In the genomic region with DNA sequence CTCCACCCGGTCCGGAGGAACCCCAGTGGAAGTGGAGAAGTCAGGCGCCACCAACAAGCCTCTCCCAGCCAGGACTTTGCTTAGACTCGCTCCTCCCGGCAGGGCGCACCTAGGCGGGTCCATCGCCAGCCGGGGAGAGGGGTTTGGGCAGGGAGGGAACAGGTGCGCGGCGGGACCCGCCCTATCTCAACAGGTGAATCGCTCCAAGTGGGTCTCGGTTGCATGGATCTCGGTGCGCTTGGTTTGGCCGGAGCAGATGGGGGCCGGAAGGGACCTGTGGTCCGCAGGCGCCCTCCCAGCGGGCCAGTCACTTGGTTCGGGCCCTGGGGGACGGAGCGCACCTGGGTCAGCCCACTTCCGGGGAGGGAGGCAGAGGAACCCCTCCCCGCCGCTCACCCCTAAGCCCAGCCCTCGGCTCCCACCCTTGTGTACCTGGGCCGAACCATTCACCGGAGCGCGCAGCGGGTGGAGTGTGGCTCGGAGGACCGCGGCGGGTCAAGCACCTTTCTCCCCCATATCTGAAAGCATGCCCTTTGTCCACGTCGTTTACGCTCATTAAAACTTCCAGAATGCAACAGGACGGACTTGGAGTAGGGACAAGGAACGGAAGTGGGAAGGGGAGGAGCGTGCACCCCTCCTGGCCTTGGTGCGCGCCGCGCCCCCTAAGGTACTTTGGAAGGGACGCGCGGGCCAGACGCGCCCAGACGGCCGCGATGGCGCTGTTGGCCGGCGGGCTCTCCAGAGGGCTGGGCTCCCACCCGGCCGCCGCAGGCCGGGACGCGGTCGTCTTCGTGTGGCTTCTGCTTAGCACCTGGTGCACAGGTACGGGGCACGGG, we compare ENCODE assay signal across 1 cellular context.
TF ChIP-seq lines count a peak whose summit lies in the region.

LSR (plus strand) TSS at position 693 of the 836 bp plus-strand sequence; CDS start at position 714, 21 bp downstream.

TF ChIP-seq in K562, 482 proteins besides CTCF, POLR2A, EP300 and RAD21 (continued from another document and continues in another):
- TF ChIP-seq, protein P1, sequence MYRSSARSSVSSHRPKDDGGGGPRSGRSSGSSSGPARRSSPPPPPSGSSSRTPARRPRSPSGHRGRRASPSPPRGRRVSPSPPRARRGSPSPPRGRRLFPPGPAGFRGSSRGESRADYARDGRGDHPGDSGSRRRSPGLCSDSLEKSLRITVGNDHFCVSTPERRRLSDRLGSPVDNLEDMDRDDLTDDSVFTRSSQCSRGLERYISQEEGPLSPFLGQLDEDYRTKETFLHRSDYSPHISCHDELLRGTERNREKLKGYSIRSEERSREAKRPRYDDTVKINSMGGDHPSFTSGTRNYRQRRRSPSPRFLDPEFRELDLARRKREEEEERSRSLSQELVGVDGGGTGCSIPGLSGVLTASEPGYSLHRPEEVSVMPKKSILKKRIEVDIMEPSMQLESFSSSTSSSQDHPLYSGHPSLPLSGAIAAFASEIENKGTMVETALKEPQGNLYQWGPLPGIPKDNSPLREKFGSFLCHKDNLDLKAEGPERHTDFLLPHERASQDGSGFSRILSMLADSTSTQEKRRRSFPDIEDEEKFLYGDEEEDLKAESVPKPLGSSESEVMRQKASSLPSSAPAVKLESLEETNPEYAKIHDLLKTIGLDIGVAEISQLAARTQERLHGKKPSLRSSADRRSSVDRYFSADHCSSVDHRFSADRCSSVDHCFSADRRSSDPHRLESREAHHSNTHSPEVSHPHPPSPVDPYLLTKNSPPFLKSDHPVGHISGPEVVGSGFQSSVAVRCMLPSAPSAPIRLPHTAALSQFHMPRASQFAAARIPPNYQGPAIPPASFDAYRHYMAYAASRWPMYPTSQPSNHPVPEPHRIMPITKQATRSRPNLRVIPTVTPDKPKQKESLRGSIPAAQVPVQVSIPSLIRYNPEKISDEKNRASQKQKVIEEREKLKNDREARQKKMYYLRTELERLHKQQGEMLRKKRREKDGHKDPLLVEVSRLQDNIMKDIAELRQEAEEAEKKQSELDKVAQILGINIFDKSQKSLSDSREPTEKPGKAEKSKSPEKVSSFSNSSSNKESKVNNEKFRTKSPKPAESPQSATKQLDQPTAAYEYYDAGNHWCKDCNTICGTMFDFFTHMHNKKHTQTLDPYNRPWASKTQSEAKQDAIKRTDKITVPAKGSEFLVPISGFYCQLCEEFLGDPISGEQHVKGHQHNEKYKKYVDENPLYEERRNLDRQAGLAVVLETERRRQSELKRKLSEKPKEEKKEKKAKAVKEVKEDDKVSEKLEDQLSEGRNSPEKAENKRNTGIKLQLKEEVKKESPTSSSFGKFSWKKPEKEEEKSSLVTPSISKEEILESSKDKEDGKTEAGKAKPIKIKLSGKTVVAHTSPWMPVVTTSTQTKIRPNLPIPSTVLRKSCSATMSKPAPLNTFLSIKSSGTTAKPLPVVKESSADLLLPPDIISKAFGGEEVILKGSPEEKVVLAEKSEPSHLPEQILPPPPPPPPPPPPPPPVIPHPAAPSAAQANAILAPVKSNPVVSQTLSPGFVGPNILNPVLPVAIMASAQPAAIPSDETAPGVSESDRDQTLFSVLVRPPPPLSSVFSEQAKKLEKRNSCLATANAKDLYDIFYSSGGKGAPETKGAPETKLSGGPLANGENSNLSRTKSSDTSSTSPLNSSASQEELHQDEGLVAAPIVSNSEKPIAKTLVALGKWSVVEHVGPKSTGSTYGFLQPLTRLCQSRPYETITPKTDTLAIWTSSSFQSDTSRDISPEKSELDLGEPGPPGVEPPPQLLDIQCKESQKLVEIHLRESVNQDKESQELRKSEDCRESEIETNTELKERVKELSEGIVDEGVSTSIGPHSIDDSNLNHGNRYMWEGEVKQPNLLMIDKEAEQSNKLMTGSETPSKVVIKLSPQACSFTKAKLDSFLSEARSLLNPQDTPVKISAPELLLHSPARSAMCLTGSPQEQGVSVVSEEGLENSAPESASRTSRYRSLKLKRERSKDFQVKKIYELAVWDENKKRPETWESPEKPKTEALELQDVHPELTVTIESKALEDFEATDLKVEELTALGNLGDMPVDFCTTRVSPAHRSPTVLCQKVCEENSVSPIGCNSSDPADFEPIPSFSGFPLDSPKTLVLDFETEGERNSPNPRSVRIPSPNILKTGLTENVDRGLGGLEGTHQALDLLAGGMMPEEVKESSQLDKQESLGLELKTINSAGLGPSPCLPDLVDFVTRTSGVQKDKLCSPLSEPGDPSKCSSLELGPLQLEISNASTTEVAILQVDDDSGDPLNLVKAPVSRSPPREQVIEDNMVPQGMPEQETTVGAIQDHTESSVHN (IDR thresholded peaks at IDR 0.05; ENCODE audit: borderline replicate concordance in 1 of 2, low read depth in 1 of 2), result no peak
- TF ChIP-seq NCOA1 (IDR thresholded peaks at IDR 0.05; ENCODE audit: low read depth) (peak; percentile 84), KLF13 (tag; IDR thresholded peaks at IDR 0.05; ENCODE audit: borderline replicate concordance, low read depth) (0 out of 2 replicates have a peak, but pooled peaks have one; percentile 17), HNRNPH1 (optimal IDR thresholded peaks at IDR 0.05; ENCODE audit: low read depth, low read length) (no peak), CBX3 (IDR thresholded peaks at IDR 0.05; ENCODE audit: borderline replicate concordance in 1 of 2, low read length in 2 of 2) (no peak), NFIC (IDR thresholded peaks at IDR 0.05) (peak; percentile 79), RFX5 (IDR thresholded peaks at IDR 0.05; ENCODE audit: low read depth, low read length) (no peak), RFX7 (CRISPR knock-in tag; IDR thresholded peaks at IDR 0.05) (no peak), ZNF224 (CRISPR knock-in tag; IDR thresholded peaks at IDR 0.05) (no peak), ZC3H4 (CRISPR knock-in tag; IDR thresholded peaks at IDR 0.05; ENCODE audit: borderline replicate concordance) (no peak), ZBTB12 (CRISPR knock-in tag; IDR thresholded peaks at IDR 0.05) (no peak), MCM5 (IDR thresholded peaks at IDR 0.05; ENCODE audit: low read depth) (no peak), HMG20B (CRISPR knock-in tag; IDR thresholded peaks at IDR 0.05) (no peak)
- TF ChIP-seq, protein P2, sequence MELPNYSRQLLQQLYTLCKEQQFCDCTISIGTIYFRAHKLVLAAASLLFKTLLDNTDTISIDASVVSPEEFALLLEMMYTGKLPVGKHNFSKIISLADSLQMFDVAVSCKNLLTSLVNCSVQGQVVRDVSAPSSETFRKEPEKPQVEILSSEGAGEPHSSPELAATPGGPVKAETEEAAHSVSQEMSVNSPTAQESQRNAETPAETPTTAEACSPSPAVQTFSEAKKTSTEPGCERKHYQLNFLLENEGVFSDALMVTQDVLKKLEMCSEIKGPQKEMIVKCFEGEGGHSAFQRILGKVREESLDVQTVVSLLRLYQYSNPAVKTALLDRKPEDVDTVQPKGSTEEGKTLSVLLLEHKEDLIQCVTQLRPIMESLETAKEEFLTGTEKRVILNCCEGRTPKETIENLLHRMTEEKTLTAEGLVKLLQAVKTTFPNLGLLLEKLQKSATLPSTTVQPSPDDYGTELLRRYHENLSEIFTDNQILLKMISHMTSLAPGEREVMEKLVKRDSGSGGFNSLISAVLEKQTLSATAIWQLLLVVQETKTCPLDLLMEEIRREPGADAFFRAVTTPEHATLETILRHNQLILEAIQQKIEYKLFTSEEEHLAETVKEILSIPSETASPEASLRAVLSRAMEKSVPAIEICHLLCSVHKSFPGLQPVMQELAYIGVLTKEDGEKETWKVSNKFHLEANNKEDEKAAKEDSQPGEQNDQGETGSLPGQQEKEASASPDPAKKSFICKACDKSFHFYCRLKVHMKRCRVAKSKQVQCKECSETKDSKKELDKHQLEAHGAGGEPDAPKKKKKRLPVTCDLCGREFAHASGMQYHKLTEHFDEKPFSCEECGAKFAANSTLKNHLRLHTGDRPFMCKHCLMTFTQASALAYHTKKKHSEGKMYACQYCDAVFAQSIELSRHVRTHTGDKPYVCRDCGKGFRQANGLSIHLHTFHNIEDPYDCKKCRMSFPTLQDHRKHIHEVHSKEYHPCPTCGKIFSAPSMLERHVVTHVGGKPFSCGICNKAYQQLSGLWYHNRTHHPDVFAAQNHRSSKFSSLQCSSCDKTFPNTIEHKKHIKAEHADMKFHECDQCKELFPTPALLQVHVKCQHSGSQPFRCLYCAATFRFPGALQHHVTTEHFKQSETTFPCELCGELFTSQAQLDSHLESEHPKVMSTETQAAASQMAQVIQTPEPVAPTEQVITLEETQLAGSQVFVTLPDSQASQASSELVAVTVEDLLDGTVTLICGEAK (IDR thresholded peaks at IDR 0.05), result peak; percentile 89
- TF ChIP-seq, protein P2 (CRISPR knock-in tag; IDR thresholded peaks at IDR 0.05), result no peak
- TF ChIP-seq, protein P3, sequence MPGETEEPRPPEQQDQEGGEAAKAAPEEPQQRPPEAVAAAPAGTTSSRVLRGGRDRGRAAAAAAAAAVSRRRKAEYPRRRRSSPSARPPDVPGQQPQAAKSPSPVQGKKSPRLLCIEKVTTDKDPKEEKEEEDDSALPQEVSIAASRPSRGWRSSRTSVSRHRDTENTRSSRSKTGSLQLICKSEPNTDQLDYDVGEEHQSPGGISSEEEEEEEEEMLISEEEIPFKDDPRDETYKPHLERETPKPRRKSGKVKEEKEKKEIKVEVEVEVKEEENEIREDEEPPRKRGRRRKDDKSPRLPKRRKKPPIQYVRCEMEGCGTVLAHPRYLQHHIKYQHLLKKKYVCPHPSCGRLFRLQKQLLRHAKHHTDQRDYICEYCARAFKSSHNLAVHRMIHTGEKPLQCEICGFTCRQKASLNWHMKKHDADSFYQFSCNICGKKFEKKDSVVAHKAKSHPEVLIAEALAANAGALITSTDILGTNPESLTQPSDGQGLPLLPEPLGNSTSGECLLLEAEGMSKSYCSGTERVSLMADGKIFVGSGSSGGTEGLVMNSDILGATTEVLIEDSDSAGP (CRISPR knock-in tag; IDR thresholded peaks at IDR 0.05), result peak; percentile 93
- TF ChIP-seq, protein P4, sequence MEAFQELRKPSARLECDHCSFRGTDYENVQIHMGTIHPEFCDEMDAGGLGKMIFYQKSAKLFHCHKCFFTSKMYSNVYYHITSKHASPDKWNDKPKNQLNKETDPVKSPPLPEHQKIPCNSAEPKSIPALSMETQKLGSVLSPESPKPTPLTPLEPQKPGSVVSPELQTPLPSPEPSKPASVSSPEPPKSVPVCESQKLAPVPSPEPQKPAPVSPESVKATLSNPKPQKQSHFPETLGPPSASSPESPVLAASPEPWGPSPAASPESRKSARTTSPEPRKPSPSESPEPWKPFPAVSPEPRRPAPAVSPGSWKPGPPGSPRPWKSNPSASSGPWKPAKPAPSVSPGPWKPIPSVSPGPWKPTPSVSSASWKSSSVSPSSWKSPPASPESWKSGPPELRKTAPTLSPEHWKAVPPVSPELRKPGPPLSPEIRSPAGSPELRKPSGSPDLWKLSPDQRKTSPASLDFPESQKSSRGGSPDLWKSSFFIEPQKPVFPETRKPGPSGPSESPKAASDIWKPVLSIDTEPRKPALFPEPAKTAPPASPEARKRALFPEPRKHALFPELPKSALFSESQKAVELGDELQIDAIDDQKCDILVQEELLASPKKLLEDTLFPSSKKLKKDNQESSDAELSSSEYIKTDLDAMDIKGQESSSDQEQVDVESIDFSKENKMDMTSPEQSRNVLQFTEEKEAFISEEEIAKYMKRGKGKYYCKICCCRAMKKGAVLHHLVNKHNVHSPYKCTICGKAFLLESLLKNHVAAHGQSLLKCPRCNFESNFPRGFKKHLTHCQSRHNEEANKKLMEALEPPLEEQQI (IDR thresholded peaks at IDR 0.05), result peak; percentile 80; the same call in 1 of the 2 replicates
- TF ChIP-seq, protein P5, sequence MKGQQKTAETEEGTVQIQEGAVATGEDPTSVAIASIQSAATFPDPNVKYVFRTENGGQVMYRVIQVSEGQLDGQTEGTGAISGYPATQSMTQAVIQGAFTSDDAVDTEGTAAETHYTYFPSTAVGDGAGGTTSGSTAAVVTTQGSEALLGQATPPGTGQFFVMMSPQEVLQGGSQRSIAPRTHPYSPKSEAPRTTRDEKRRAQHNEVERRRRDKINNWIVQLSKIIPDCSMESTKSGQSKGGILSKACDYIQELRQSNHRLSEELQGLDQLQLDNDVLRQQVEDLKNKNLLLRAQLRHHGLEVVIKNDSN (CRISPR knock-in tag; IDR thresholded peaks at IDR 0.05), result no peak
